Comparison of ENCODE assay signal across 17 cellular contexts in the genomic region with DNA sequence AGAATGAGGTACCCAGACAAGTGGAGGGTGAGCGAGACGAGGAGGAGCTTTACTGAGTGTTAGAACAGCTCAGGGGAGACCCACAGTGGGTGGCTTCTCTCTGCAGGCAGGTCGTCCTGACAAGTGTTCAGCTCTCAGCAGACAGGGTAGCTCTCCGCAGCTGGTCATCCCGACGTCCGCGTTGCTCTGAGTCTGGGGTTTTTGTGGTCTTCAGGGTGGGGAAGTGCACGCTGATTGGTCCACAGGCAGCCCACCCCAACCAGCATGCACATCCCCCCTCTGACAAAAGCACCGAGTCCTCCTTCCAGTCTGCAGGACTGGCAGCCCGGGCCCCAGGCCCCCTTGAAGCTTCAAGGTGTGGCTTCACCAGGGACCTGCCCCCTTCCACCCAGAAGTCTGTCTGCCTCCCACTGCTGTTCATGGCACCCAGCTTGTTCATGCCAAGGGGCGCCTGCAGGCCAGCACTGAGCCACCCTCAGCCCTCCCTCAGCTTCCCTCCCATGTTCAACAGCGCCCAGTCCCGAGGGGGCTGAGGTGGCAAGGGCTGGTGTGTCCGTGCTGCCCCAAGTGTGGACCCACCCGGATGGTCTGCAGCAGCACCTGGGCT. TPM values are rescaled to one million over a fixed set of nuclear protein-coding genes. Genes with fewer than 3 reads are reported as not detected.
DNase-seq lines count a peak whose midpoint lies in the region; ATAC-seq and TF ChIP-seq lines count a peak whose summit lies in the region.
"Had no signal": no experiment of that assay in that cellular context is flagged by ENCODE, and none has a peak within 500 bp of the region (broad histone marks: within the 10 kb centered on the region; RNA-seq: fewer than 3 reads in every experiment).

No MANE protein-coding gene starts in this region.

- no peaks in the 10 kb centered on the region for H3K9me3 ChIP-seq in OCI-LY1 (ENCODE audit: low read length)
- H3K9me3 ChIP-seq: MG63, transverse colon had no signal

- H3K27ac ChIP-seq in OCI-LY1 (ENCODE audit: low read depth, low read length, poor library complexity, severe bottlenecking), result no peak overlapping the region
- H3K27ac ChIP-seq in temporal lobe (ENCODE audit: low read depth, low read length), result peak overlapping the region; percentile 51

- no peaks in the 10 kb centered on the region for H3F3A ChIP-seq in OCI-LY1 (ENCODE audit: insufficient read depth, low read length)

- peak overlapping the region; percentile 11; the same call in 1 of the 2 replicates for H3K4me2 ChIP-seq in OCI-LY1 (ENCODE audit: low read length)

- H3K9me2 ChIP-seq in OCI-LY1 (ENCODE audit: low read depth, low read length), result no peaks in the 10 kb centered on the region

- peak; percentile 51 for ATAC-seq in activated naive CD8-positive, alpha-beta T cell treated with anti-CD3 and anti-CD28 coated beads, Interleukin-2, amount 10 ng/mL, durations not matched to agents 7 days and 5 days (ENCODE audit: low read depth)
- ATAC-seq in left colon, result peak; percentile 16
- ATAC-seq in GM18870 (IDR thresholded peaks at IDR 0.05; ENCODE audit: unreplicated experiment), result no peak
- no peak for ATAC-seq in HG03565 (IDR thresholded peaks at IDR 0.05; ENCODE audit: unreplicated experiment)

- peaks cover 4% of the 10 kb centered on the region for H3K4me1 Mint-ChIP-seq in activated naive CD8-positive, alpha-beta T cell treated with anti-CD3 and anti-CD28 coated beads, Interleukin-2, amount 10 ng/mL, durations not matched to agents 7 days and 5 days
- H3K4me1 Mint-ChIP-seq in activated naive CD8-positive, alpha-beta T cell treated with anti-CD3 and anti-CD28 coated beads for 36 hours, result peaks cover 5% of the 10 kb centered on the region

- no peaks in the 10 kb centered on the region for H3K27me3 Mint-ChIP-seq in activated naive CD8-positive, alpha-beta T cell treated with anti-CD3 and anti-CD28 coated beads, Interleukin-2, amount 10 ng/mL, durations not matched to agents 7 days and 5 days
- H3K27me3 Mint-ChIP-seq in activated naive CD8-positive, alpha-beta T cell treated with anti-CD3 and anti-CD28 coated beads for 36 hours, result no peaks in the 10 kb centered on the region
- H3K27me3 Mint-ChIP-seq: activated CD8-positive, alpha-beta memory T cell treated with anti-CD3 and anti-CD28 coated beads, Interleukin-2, amount 10 ng/mL, durations not matched to agents 7 days and 5 days had no signal

- no peak overlapping the region for H3K9ac ChIP-seq in OCI-LY1 (ENCODE audit: low read length)

- no peaks in the 10 kb centered on the region for H3K4me1 ChIP-seq in OCI-LY1 (ENCODE audit: insufficient read depth, low read length, severe bottlenecking)

- no peak for TF ChIP-seq CTCF in OCI-LY1 (IDR thresholded peaks at IDR 0.05; ENCODE audit: low read length)

- H3K4me3 ChIP-seq in OCI-LY1 (ENCODE audit: low read depth, low read length, poor library complexity, severe bottlenecking), result no peak overlapping the region
- H3K4me3 ChIP-seq: MG63, smooth muscle cell, transverse colon had no signal

- H2AFZ ChIP-seq in OCI-LY1 (ENCODE audit: low read length), result no peak overlapping the region

- POLR2A ChIA-PET in activated naive CD8-positive, alpha-beta T cell treated with anti-CD3 and anti-CD28 coated beads, Interleukin-2, amount 10 ng/mL, durations not matched to agents 7 days and 5 days (lab: Charles Lee), result no interaction called here

- H3K4me3 Mint-ChIP-seq in activated naive CD8-positive, alpha-beta T cell treated with anti-CD3 and anti-CD28 coated beads, Interleukin-2, amount 10 ng/mL, durations not matched to agents 7 days and 5 days, result no peak overlapping the region
- H3K4me3 Mint-ChIP-seq in activated naive CD8-positive, alpha-beta T cell treated with anti-CD3 and anti-CD28 coated beads for 36 hours, result no peak overlapping the region
- H3K4me3 Mint-ChIP-seq: activated CD8-positive, alpha-beta memory T cell treated with anti-CD3 and anti-CD28 coated beads, Interleukin-2, amount 10 ng/mL, durations not matched to agents 7 days and 5 days; CD8-positive, alpha-beta T cell had no signal

- H3K27ac Mint-ChIP-seq in activated naive CD8-positive, alpha-beta T cell treated with anti-CD3 and anti-CD28 coated beads, Interleukin-2, amount 10 ng/mL, durations not matched to agents 7 days and 5 days, result no peak overlapping the region
- H3K27ac Mint-ChIP-seq in activated naive CD8-positive, alpha-beta T cell treated with anti-CD3 and anti-CD28 coated beads for 36 hours, result no peak overlapping the region
- H3K27ac Mint-ChIP-seq: activated CD8-positive, alpha-beta memory T cell treated with anti-CD3 and anti-CD28 coated beads, Interleukin-2, amount 10 ng/mL, durations not matched to agents 7 days and 5 days; CD8-positive, alpha-beta T cell; dendritic cell treated with granulocyte-macrophage colony-stimulating factor and Interleukin-4, amounts not matched to agents 40 ng/mL and 50 ng/mL, for 4 days had no signal

- H3K9me3 Mint-ChIP-seq in activated naive CD8-positive, alpha-beta T cell treated with anti-CD3 and anti-CD28 coated beads, Interleukin-2, amount 10 ng/mL, durations not matched to agents 7 days and 5 days, result no peaks in the 10 kb centered on the region
- no peaks in the 10 kb centered on the region for H3K9me3 Mint-ChIP-seq in activated naive CD8-positive, alpha-beta T cell treated with anti-CD3 and anti-CD28 coated beads for 36 hours
- H3K9me3 Mint-ChIP-seq: CD8-positive, alpha-beta T cell; dendritic cell treated with granulocyte-macrophage colony-stimulating factor and Interleukin-4, amounts not matched to agents 40 ng/mL and 50 ng/mL, for 4 days had no signal

- H3K27me3 ChIP-seq in OCI-LY1 (ENCODE audit: insufficient read depth, low read length), result no peaks in the 10 kb centered on the region; the same call in 1 of the 2 replicates
- H3K27me3 ChIP-seq: MG63, transverse colon had no signal

- H3K36me3 ChIP-seq in OCI-LY1 (ENCODE audit: insufficient read depth, low read length), result no peaks in the 10 kb centered on the region
- H3K36me3 ChIP-seq: MG63, transverse colon had no signal

- no peak for DNase-seq in activated naive CD8-positive, alpha-beta T cell treated with anti-CD3 and anti-CD28 coated beads, Interleukin-2, amount 10 ng/mL, durations not matched to agents 7 days and 5 days
- DNase-seq in activated naive CD8-positive, alpha-beta T cell treated with anti-CD3 and anti-CD28 coated beads for 36 hours, result no peak
- DNase-seq in left colon (no peak), NCI-H345 (lab: John Stamatoyannopoulos, UW) (no peak)
- DNase-seq: activated CD4-positive, CD25-positive, alpha-beta regulatory T cell; DMS79 treated with DMSO at 0.1 percent for 48 hours; NCI-H2227 treated with DMSO at 0.1 percent for 48 hours had no signal

- H3K36me3 Mint-ChIP-seq in activated naive CD8-positive, alpha-beta T cell treated with anti-CD3 and anti-CD28 coated beads, Interleukin-2, amount 10 ng/mL, durations not matched to agents 7 days and 5 days, result no peaks in the 10 kb centered on the region
- no peaks in the 10 kb centered on the region for H3K36me3 Mint-ChIP-seq in activated naive CD8-positive, alpha-beta T cell treated with anti-CD3 and anti-CD28 coated beads for 36 hours
- H3K36me3 Mint-ChIP-seq: activated CD8-positive, alpha-beta memory T cell treated with anti-CD3 and anti-CD28 coated beads, Interleukin-2, amount 10 ng/mL, durations not matched to agents 7 days and 5 days; CD8-positive, alpha-beta T cell had no signal

- no peaks in the 10 kb centered on the region for H4K20me1 ChIP-seq in OCI-LY1 (ENCODE audit: insufficient read depth, low read length)

- no peaks in the 10 kb centered on the region for H3K79me2 ChIP-seq in OCI-LY1 (ENCODE audit: insufficient read depth, low read length)

- intact Hi-C loops in left colon (cut with DNase I, micrococcal nuclease), result loop anchor here in 1 of 2 donors (10.0 kb wide), 1 partner anchor 97 kb away; no protein-coding TSS in a partner anchor

RNA-seq across cellular contexts. Expression of gene WDR45B, which starts 19.9 kb away (rescaled TPM):
- 10 to 100 TPM; 56.9 to 61.5 TPM for total RNA-seq in activated naive CD8-positive, alpha-beta T cell treated with anti-CD3 and anti-CD28 coated beads, Interleukin-2, amount 10 ng/mL, durations not matched to agents 7 days and 5 days
- total RNA-seq in activated naive CD8-positive, alpha-beta T cell treated with anti-CD3 and anti-CD28 coated beads for 36 hours, result 10 to 100 TPM; 60.3 to 61.1 TPM
- total RNA-seq in left colon (10 to 100 TPM; 67.1 to 77.9 TPM), temporal lobe (43.0 TPM)

RNA-seq across cellular contexts. Expression of gene RAB40B, which starts 30.4 kb away (rescaled TPM):
- 1 to 10 TPM; 3.3 to 3.5 TPM for total RNA-seq in activated naive CD8-positive, alpha-beta T cell treated with anti-CD3 and anti-CD28 coated beads, Interleukin-2, amount 10 ng/mL, durations not matched to agents 7 days and 5 days
- 1 to 10 TPM; 2.1 to 3.1 TPM for total RNA-seq in activated naive CD8-positive, alpha-beta T cell treated with anti-CD3 and anti-CD28 coated beads for 36 hours
- total RNA-seq in left colon (10 to 100 TPM; 29.4 to 29.5 TPM), temporal lobe (13.0 TPM)

RNA-seq across cellular contexts. Expression of gene FN3KRP, which starts 48.4 kb away (rescaled TPM):
- 10 to 100 TPM; 42.6 to 42.7 TPM for total RNA-seq in activated naive CD8-positive, alpha-beta T cell treated with anti-CD3 and anti-CD28 coated beads, Interleukin-2, amount 10 ng/mL, durations not matched to agents 7 days and 5 days
- 10 to 100 TPM; 33.6 to 34.1 TPM for total RNA-seq in activated naive CD8-positive, alpha-beta T cell treated with anti-CD3 and anti-CD28 coated beads for 36 hours
- 10 to 100 TPM; 32.0 to 32.4 TPM for total RNA-seq in left colon
- 25.6 TPM for total RNA-seq in temporal lobe

Comparison
In these comparisons a context has a peak if more than half of its experiments do, and no peak if none do; other contexts are left out.
1. ATAC-seq: peak in activated naive CD8-positive, alpha-beta T cell treated with anti-CD3 and anti-CD28 coated beads, Interleukin-2, amount 10 ng/mL, durations not matched to agents 7 days and 5 days (single experiment) and left colon (single experiment); none in GM18870 (single experiment) and HG03565 (single experiment).